In genomic region chr15:91961357-91961756, GRCh38 we compare ENCODE assay signal across 1 cellular context.
TF ChIP-seq lines count a peak whose summit lies in the region.

No MANE protein-coding gene starts in this region.

TF ChIP-seq in HCT116, 20 proteins besides CTCF, POLR2A, EP300 and RAD21 (continued from another document):
- TF ChIP-seq REST (IDR thresholded peaks at IDR 0.05; ENCODE audit: low read depth) (no peak), CEBPB (IDR thresholded peaks at IDR 0.05; ENCODE audit: low read depth) (no peak), EZH2phosphoT487 (IDR thresholded peaks at IDR 0.05; ENCODE audit: borderline replicate concordance) (no peak), MAX (IDR thresholded peaks at IDR 0.05) (no peak), ATF3 (IDR thresholded peaks at IDR 0.05) (no peak), TCF7L2 (IDR thresholded peaks at IDR 0.05; ENCODE audit: borderline replicate concordance, extremely low read depth, insufficient read depth, insufficient read length) (no peak), ZNF274 (IDR thresholded peaks at IDR 0.05; ENCODE audit: low read depth, low read length) (no peak)
